1 cellular context compared by ENCODE assay signal in the genomic region with DNA sequence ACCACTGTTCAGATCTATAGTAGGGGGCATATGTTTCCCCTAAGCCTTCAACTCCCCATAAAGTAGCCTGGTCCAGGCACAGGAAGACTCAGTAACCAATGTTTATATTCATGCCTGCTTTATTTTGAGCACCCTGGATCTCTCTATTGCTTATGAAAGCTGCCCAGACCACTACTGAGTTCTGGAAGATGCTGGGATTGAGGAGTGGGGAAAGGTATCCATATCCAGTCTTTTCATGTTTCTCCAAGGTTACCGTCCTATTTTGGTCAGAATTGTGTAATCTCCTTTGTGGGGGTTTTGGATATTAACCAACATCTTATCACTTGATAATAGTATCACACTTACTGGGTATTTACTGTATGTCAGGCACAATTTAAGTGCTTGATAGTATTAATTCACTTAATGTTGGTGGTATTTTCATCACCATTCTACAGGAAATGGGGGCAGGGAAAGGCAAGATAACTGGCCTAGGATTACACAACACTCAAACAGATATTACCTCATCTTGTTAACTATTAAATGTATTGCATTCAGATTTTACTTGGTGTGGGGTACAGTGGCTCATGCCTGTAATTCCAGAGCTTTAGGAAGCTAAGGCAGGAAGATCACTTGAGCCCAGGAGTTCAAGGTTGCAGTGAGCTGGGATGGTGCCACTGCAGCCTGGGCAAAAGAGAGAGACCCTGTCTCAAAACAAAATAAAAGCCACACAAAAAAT.
TF ChIP-seq lines count a peak whose summit lies in the region.

No MANE protein-coding gene starts in this region.

TF ChIP-seq in endothelial cell of umbilical vein, 7 proteins besides CTCF, POLR2A, EP300 and RAD21 (continued from another document):
- TF ChIP-seq JUN (IDR thresholded peaks at IDR 0.05; ENCODE audit: borderline replicate concordance, insufficient read depth, insufficient read length, low read depth) = peak; percentile 8
